20 cellular contexts compared by ENCODE assay signal in the genomic region with DNA sequence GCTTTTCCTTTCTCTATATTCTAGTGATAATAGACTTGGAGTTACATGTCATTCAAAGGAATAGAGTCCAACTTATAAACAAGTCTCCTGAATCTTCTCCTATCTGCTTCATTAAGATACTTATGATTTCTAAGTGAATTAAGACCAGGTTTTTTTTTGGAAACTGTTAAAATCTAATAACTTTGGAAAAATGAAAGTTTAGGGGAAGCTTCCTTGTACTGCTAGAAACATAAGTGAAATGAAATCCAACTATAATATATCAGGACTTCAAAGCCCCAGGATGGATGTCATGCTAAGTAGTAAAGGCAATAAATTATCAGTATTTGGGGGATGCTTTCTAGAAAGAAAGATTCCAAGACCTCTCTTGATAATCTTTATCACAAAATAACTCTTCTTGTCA. TPM values are rescaled to one million over a fixed set of nuclear protein-coding genes. Genes with fewer than 3 reads are reported as not detected.
A peak's percentile ranks its signal among the peaks of the same experiment; 100 is the strongest.
DNase-seq lines count a peak whose midpoint lies in the region; ATAC-seq and TF ChIP-seq lines count a peak whose summit lies in the region.
"Had no signal": no experiment of that assay in that cellular context is flagged by ENCODE, and none has a peak within 500 bp of the region (broad histone marks: within the 10 kb centered on the region; RNA-seq: fewer than 3 reads in every experiment).

No MANE protein-coding gene starts in this region.

- POLR2A ChIA-PET in activated CD4-positive, alpha-beta memory T cell treated with anti-CD3 and anti-CD28 coated beads, Interleukin-2, amount 10 ng/mL, durations not matched to agents 7 days and 5 days (lab: Charles Lee), result no interaction called here

- H3K9ac ChIP-seq in endocrine pancreas (ENCODE audit: control insufficient read depth, insufficient read depth, low read length) (no peak overlapping the region), endodermal cell (ENCODE audit: extremely low read depth, low read length, poor library complexity, severe bottlenecking) (no peak overlapping the region)
- H3K9ac ChIP-seq: BLaER1 had no signal

- H3K36me3 Mint-ChIP-seq in nephron (ENCODE audit: low read depth), result no peaks in the 10 kb centered on the region
- H3K36me3 Mint-ChIP-seq in endodermal cell (ENCODE audit: low read depth), result no peaks in the 10 kb centered on the region
- H3K36me3 Mint-ChIP-seq in activated CD4-positive, alpha-beta memory T cell treated with anti-CD3 and anti-CD28 coated beads, Interleukin-2, amount 10 ng/mL, durations not matched to agents 7 days and 5 days (ENCODE audit: low read depth), result no peaks in the 10 kb centered on the region
- H3K36me3 Mint-ChIP-seq: CD14-positive monocyte; CD4-positive, alpha-beta memory T cell had no signal

- ATAC-seq in mucosa of descending colon, result no peak
- ATAC-seq: GM23338, HCT116 had no signal

- H3K27me3 Mint-ChIP-seq in nephron (ENCODE audit: low read depth) (no peaks in the 10 kb centered on the region), endodermal cell (ENCODE audit: insufficient read depth) (peaks cover 10% of the 10 kb centered on the region)
- H3K27me3 Mint-ChIP-seq in activated CD4-positive, alpha-beta memory T cell treated with anti-CD3 and anti-CD28 coated beads, Interleukin-2, amount 10 ng/mL, durations not matched to agents 7 days and 5 days, result no peaks in the 10 kb centered on the region
- H3K27me3 Mint-ChIP-seq: CD4-positive, alpha-beta memory T cell had no signal

- H3K9me3 ChIP-seq in ascending aorta, result no peaks in the 10 kb centered on the region
- no peaks in the 10 kb centered on the region for H3K9me3 ChIP-seq in endocrine pancreas (ENCODE audit: control insufficient read depth, low read length)
- no peaks in the 10 kb centered on the region for H3K9me3 ChIP-seq in mucosa of descending colon
- H3K9me3 ChIP-seq in endodermal cell (ENCODE audit: control insufficient read depth, low read length), result no peaks in the 10 kb centered on the region
- H3K9me3 ChIP-seq: BLaER1 had no signal

- intact Hi-C loops in ascending aorta (cut with DNase I), result no loop called here
- intact Hi-C loops in mucosa of descending colon (cut with DNase I, micrococcal nuclease), result no loop called here

- H3K27ac ChIP-seq in ascending aorta (peak overlapping the region; percentile 26 to 57), temporal lobe (ENCODE audit: low read depth, low read length) (peak overlapping the region; percentile 50), endodermal cell (ENCODE audit: low read depth, low read length) (no peak overlapping the region)
- H3K27ac ChIP-seq: BLaER1 had no signal

- H3K4me3 ChIP-seq in ascending aorta (peak overlapping the region in 1 of 2 donors; percentile 25), endocrine pancreas (ENCODE audit: control insufficient read depth, insufficient read depth, low read length) (peak overlapping the region; percentile 7), mucosa of descending colon (no peak overlapping the region), endodermal cell (ENCODE audit: low read length) (no peak overlapping the region)
- H3K4me3 ChIP-seq: BLaER1, GM23338 had no signal

- no peaks in the 10 kb centered on the region for H3K9me3 Mint-ChIP-seq in nephron
- H3K9me3 Mint-ChIP-seq in endodermal cell, result peaks cover 2% of the 10 kb centered on the region
- peaks cover 1% of the 10 kb centered on the region for H3K9me3 Mint-ChIP-seq in activated CD4-positive, alpha-beta memory T cell treated with anti-CD3 and anti-CD28 coated beads, Interleukin-2, amount 10 ng/mL, durations not matched to agents 7 days and 5 days
- H3K9me3 Mint-ChIP-seq: GM23338, HFFc6 had no signal

- DNase-seq in ascending aorta (ENCODE audit: low spot score in 2 of 2) (no peak), mucosa of descending colon (no peak), endodermal cell (no peak), NCI-H2227 treated with DMSO at 0.1 percent for 48 hours (lab: John Stamatoyannopoulos, UW) (no peak)
- DNase-seq in activated CD4-positive, alpha-beta memory T cell treated with anti-CD3 and anti-CD28 coated beads, Interleukin-2, amount 10 ng/mL, durations not matched to agents 7 days and 5 days, result no peak
- DNase-seq: 8988T; CD4-positive, alpha-beta memory T cell; DMS153; DMS79; GDM1; H7; HFFc6 had no signal

- H3K4me1 Mint-ChIP-seq in nephron (peaks cover 14% of the 10 kb centered on the region), endodermal cell (peaks cover 13% of the 10 kb centered on the region)
- H3K4me1 Mint-ChIP-seq in activated CD4-positive, alpha-beta memory T cell treated with anti-CD3 and anti-CD28 coated beads, Interleukin-2, amount 10 ng/mL, durations not matched to agents 7 days and 5 days, result no peaks in the 10 kb centered on the region
- H3K4me1 Mint-ChIP-seq: CD14-positive monocyte; CD4-positive, alpha-beta memory T cell had no signal

- CTCF ChIA-PET in activated CD4-positive, alpha-beta memory T cell treated with anti-CD3 and anti-CD28 coated beads, Interleukin-2, amount 10 ng/mL, durations not matched to agents 7 days and 5 days (lab: Charles Lee), result no interaction called here

- TF ChIP-seq CTCF in ascending aorta (IDR thresholded peaks at IDR 0.05) (no peak), nephron (IDR thresholded peaks at IDR 0.05; ENCODE audit: unreplicated experiment in 3 of 3) (no peak), mucosa of descending colon (IDR thresholded peaks at IDR 0.05) (no peak), endodermal cell (conservative IDR thresholded peaks at IDR 0.05) (no peak)

- H3K27me3 ChIP-seq in ascending aorta (no peaks in the 10 kb centered on the region), endocrine pancreas (ENCODE audit: control insufficient read depth, insufficient read depth, low read length) (no peaks in the 10 kb centered on the region), endodermal cell (ENCODE audit: control insufficient read depth, insufficient read depth, low read length, poor library complexity, severe bottlenecking) (no peaks in the 10 kb centered on the region)
- H3K27me3 ChIP-seq: BLaER1 had no signal

- H3K4me1 ChIP-seq in ascending aorta (no peaks in the 10 kb centered on the region), endocrine pancreas (ENCODE audit: control insufficient read depth, insufficient read depth, low read length) (peaks cover 25% of the 10 kb centered on the region), mucosa of descending colon (ENCODE audit: low read depth) (no peaks in the 10 kb centered on the region), endodermal cell (ENCODE audit: control insufficient read depth, insufficient read depth, low read length) (peaks cover 5% of the 10 kb centered on the region)
- H3K4me1 ChIP-seq: BLaER1 had no signal

- H3K36me3 ChIP-seq in ascending aorta (no peaks in the 10 kb centered on the region), endocrine pancreas (ENCODE audit: control insufficient read depth, insufficient read depth, low read length) (no peaks in the 10 kb centered on the region), mucosa of descending colon (ENCODE audit: low read depth) (no peaks in the 10 kb centered on the region), endodermal cell (ENCODE audit: control insufficient read depth, insufficient read depth, low read length) (no peaks in the 10 kb centered on the region)
- H3K36me3 ChIP-seq: BLaER1 had no signal

- H3K27ac Mint-ChIP-seq in nephron (peak overlapping the region; percentile 10 to 30 (median 18)), endodermal cell (no peak overlapping the region)
- no peak overlapping the region for H3K27ac Mint-ChIP-seq in activated CD4-positive, alpha-beta memory T cell treated with anti-CD3 and anti-CD28 coated beads, Interleukin-2, amount 10 ng/mL, durations not matched to agents 7 days and 5 days
- H3K27ac Mint-ChIP-seq: CD14-positive monocyte; CD4-positive, alpha-beta memory T cell; GM23338; HFFc6 had no signal

- H3K4me3 Mint-ChIP-seq in nephron (no peak overlapping the region), endodermal cell (no peak overlapping the region)
- H3K4me3 Mint-ChIP-seq in activated CD4-positive, alpha-beta memory T cell treated with anti-CD3 and anti-CD28 coated beads, Interleukin-2, amount 10 ng/mL, durations not matched to agents 7 days and 5 days, result no peak overlapping the region
- H3K4me3 Mint-ChIP-seq: CD14-positive monocyte; CD4-positive, alpha-beta memory T cell; GM23338; HFFc6 had no signal

RNA-seq across cellular contexts. Expression of gene GRIA2, which starts 24.8 kb away (rescaled TPM):
- total RNA-seq in ascending aorta, result 3.0 TPM
- 264 TPM for total RNA-seq in temporal lobe
- 1 to 10 TPM in 1 of 3 donors, under 1 TPM in 1, not detected in 1; 0.36 to 1.7 TPM for total RNA-seq in mucosa of descending colon
- not detected for total RNA-seq in endodermal cell
- 5.2 TPM for polyA plus RNA-seq in endodermal cell (2013, experiment 1 of 2)
- 3.7 TPM for polyA plus RNA-seq in endodermal cell (2013, experiment 2 of 2)
- total RNA-seq in activated CD4-positive, alpha-beta memory T cell treated with anti-CD3 and anti-CD28 coated beads, Interleukin-2, amount 10 ng/mL, durations not matched to agents 7 days and 5 days, result not detected
- total RNA-seq: CD4-positive, alpha-beta memory T cell; GM23338; H7; HFFc6 had no signal
- polyA plus RNA-seq: AG04450; CD14-positive monocyte; CD4-positive, alpha-beta memory T cell; GM23338 had no signal

Comparison
In these comparisons a context has a peak if more than half of its experiments do, and no peak if none do; other contexts are left out.
1. H3K27ac Mint-ChIP-seq: peak in nephron (3 of 3); none in endodermal cell (single experiment) and activated CD4-positive, alpha-beta memory T cell treated with anti-CD3 and anti-CD28 coated beads, Interleukin-2, amount 10 ng/mL, durations not matched to agents 7 days and 5 days (single experiment).
2. RNA of gene GRIA2, which starts 24.8 kb away (total RNA-seq): 264 TPM in temporal lobe (single experiment); 3.0 TPM in ascending aorta (single experiment), 0.36 to 1.7 TPM in mucosa of descending colon, not detected in endodermal cell and not detected in activated CD4-positive, alpha-beta memory T cell treated with anti-CD3 and anti-CD28 coated beads, Interleukin-2, amount 10 ng/mL, durations not matched to agents 7 days and 5 days; every median in the first group is over 10 times any median in the second.